In the genomic region with DNA sequence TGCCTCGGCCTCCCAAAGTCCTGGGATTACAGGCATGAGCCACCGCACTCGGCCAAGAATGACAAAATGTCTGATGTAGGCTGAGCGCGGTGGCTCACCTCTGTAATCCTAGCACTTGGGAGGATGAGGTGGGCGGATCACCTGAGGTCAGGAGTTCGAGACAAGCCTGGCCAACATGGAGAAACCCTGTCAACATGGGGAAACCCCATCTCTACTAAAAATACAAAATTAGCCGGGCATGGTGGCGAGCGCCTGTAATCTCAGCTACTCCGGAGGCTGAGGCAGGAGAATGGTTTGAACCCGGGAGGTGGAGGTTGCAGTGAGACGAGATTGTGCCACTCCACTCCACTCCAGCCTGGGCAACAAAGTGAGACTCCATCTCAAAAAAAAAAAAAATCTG, we compare ENCODE assay signal across 1 cellular context. TPM values are rescaled to one million over a fixed set of nuclear protein-coding genes. Genes with fewer than 3 reads are reported as not detected.
"Had no signal": no experiment of that assay in that cellular context is flagged by ENCODE, and none has a peak within 500 bp of the region (broad histone marks: within the 10 kb centered on the region; RNA-seq: fewer than 3 reads in every experiment).

No MANE protein-coding gene starts in this region.

RNA-seq across cellular contexts. Expression of a gene that starts 46.2 kb away (rescaled TPM):
- polyA plus RNA-seq: naive thymus-derived CD4-positive, alpha-beta T cell had no signal
